ENCODE assay signal across 9 cellular contexts in the genomic region with DNA sequence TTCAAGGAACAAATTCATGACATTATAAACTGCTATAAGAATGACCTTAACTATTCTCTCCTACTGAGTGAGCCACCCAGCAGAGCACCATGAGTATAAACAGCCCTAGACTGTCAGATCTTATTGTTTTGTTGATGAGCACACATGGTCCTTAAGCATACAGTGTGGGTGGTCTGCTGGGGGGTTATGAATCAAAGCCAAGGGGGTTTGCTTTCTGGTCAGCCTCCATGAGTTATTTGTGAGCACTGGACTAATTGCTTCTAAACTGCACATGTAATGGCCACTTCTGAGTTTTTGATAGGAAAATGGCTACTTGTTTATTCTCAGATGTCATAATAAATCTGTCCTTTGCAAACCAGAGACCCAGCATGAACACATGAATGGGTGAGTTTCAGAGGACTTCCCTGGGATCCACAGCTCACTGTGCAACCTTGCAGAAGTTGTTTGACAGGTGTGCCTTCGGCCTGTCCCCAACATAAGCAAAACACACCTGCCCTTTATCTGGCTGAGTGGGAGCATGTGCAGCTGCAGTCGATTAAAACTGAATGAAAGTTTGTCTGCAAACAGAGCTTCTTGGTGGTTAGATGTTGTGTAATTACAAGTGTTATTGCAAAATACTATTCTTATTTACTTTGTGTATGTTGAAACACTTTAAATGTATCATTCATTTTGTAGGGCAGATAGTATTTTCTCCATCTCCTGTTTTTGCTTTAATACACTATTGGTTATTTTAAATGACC. TPM values are rescaled to one million over a fixed set of nuclear protein-coding genes. Genes with fewer than 3 reads are reported as not detected.
DNase-seq lines count a peak whose midpoint lies in the region; ATAC-seq and TF ChIP-seq lines count a peak whose summit lies in the region.
"Had no signal": no experiment of that assay in that cellular context is flagged by ENCODE, and none has a peak within 500 bp of the region (broad histone marks: within the 10 kb centered on the region; RNA-seq: fewer than 3 reads in every experiment).

No MANE protein-coding gene starts in this region.

- H3K9me3 ChIP-seq in breast epithelium: no peaks in the 10 kb centered on the region
- no peaks in the 10 kb centered on the region for H3K9me3 ChIP-seq in trophoblast cell (ENCODE audit: insufficient read depth, low read depth, low read length)

- no peak overlapping the region for H2BK5ac ChIP-seq in trophoblast cell (ENCODE audit: low read depth, low read length, poor library complexity)

- H3K4me3 ChIP-seq in breast epithelium (no peak overlapping the region), trophoblast cell (ENCODE audit: low read depth, low read length) (no peak overlapping the region)
- H3K4me3 ChIP-seq: SK-N-MC had no signal

- WGBS in trophoblast cell (ENCODE audit: extremely low coverage, insufficient coverage, insufficient read length): no CpG with 5 or more reads among the region's 2 CpGs

- no peak overlapping the region for H2BK12ac ChIP-seq in trophoblast cell (ENCODE audit: low read length)

- H4K8ac ChIP-seq in trophoblast cell (ENCODE audit: low read depth, low read length): no peak overlapping the region

- ATAC-seq in GM19397 (IDR thresholded peaks at IDR 0.05; ENCODE audit: unreplicated experiment): no peak
- ATAC-seq in GM21390 (IDR thresholded peaks at IDR 0.05; ENCODE audit: unreplicated experiment): no peak
- no peak for ATAC-seq in GM18498 (IDR thresholded peaks at IDR 0.05; ENCODE audit: unreplicated experiment)

- no peak overlapping the region for H3K14ac ChIP-seq in trophoblast cell (ENCODE audit: low read length)

- H3K79me1 ChIP-seq in trophoblast cell (ENCODE audit: low read length): no peaks in the 10 kb centered on the region

- no peaks in the 10 kb centered on the region for H3K27me3 ChIP-seq in breast epithelium
- no peaks in the 10 kb centered on the region for H3K27me3 ChIP-seq in trophoblast cell (ENCODE audit: insufficient read depth, low read length)

- no peak overlapping the region for H3K4ac ChIP-seq in trophoblast cell (ENCODE audit: low read depth, low read length)

- no peaks in the 10 kb centered on the region for H3K79me2 ChIP-seq in trophoblast cell (ENCODE audit: control insufficient read depth, insufficient read depth, low read length, poor library complexity)

- peak overlapping the region; percentile 65 to 76 for H3K27ac ChIP-seq in breast epithelium
- no peak overlapping the region for H3K27ac ChIP-seq in trophoblast cell (ENCODE audit: low read depth, low read length)
- H3K27ac ChIP-seq: SK-N-MC had no signal

- no peak overlapping the region for H3K4me2 ChIP-seq in trophoblast cell (ENCODE audit: low read length)

- no peak overlapping the region for H2BK120ac ChIP-seq in trophoblast cell (ENCODE audit: insufficient read depth, low read length, poor library complexity)

- H4K91ac ChIP-seq in trophoblast cell (ENCODE audit: low read depth, low read length): no peak overlapping the region

- TF ChIP-seq POLR2A in breast epithelium (IDR thresholded peaks at IDR 0.05): no peak

- H3K18ac ChIP-seq in trophoblast cell (ENCODE audit: low read length): no peak overlapping the region

- H4K12ac ChIP-seq in trophoblast cell (ENCODE audit: low read depth, low read length): no peak overlapping the region

- no peak overlapping the region for H2AFZ ChIP-seq in trophoblast cell (ENCODE audit: insufficient read depth, low read length, poor library complexity)

- no peak for TF ChIP-seq CTCF in breast epithelium (IDR thresholded peaks at IDR 0.05)

- H3K9ac ChIP-seq in trophoblast cell (ENCODE audit: low read length): peak overlapping the region; percentile 55

- no peak overlapping the region for H2AK5ac ChIP-seq in trophoblast cell (ENCODE audit: low read length)

- no peak overlapping the region for H3K23ac ChIP-seq in trophoblast cell (ENCODE audit: low read length)

- H3K4me1 ChIP-seq in breast epithelium: peaks cover 0 to 10% of the 10 kb centered on the region in 2 donors
- H3K4me1 ChIP-seq in trophoblast cell (ENCODE audit: control insufficient read depth in 1 of 2, insufficient read depth in 2 of 2, low read length in 2 of 2): no peaks in the 10 kb centered on the region

- DNase-seq in DMS79 treated with DMSO at 0.1 percent for 48 hours (lab: John Stamatoyannopoulos, UW) (peak; percentile 43), NCI-H146 treated with DMSO at 0.1 percent for 48 hours (lab: John Stamatoyannopoulos, UW; ENCODE audit: unreplicated experiment) (peak; percentile 60), breast epithelium (ENCODE audit: low spot score in 2 of 2) (no peak), trophoblast cell (peak in 1 of 2 donors; percentile 9), hypothalamus (lab: John Stamatoyannopoulos, UW) (no peak)

- intact Hi-C loops in breast epithelium (cut with DNase I; ENCODE audit: low total_unique reads): no loop called here

- H3K36me3 ChIP-seq in breast epithelium (no peaks in the 10 kb centered on the region), trophoblast cell (ENCODE audit: control insufficient read depth in 1 of 2, insufficient read depth in 2 of 2, low read length in 2 of 2) (no peaks in the 10 kb centered on the region)

RNA-seq across cellular contexts. Expression of a gene that starts 35.9 kb away (rescaled TPM):
- total RNA-seq in breast epithelium: 10 to 100 TPM; 17.0 to 33.9 (median 18.7) TPM
- 5.6 and 6.8 TPM in 2 replicates for polyA plus RNA-seq in trophoblast cell (2013)

Comparison
In these comparisons a context has a peak if more than half of its experiments do, and no peak if none do; other contexts are left out.
1. DNase-seq: peak in DMS79 treated with DMSO at 0.1 percent for 48 hours (single experiment) and NCI-H146 treated with DMSO at 0.1 percent for 48 hours (single experiment); none in breast epithelium (0 of 2) and hypothalamus (0 of 51).